ENCODE assay signal across 8 cellular contexts in genomic region chr7:100476903-100477870, GRCh38. TPM values are rescaled to one million over a fixed set of nuclear protein-coding genes. Genes with fewer than 3 reads are reported as not detected.
A peak's percentile ranks its signal among the peaks of the same experiment; 100 is the strongest.
DNase-seq lines count a peak whose midpoint lies in the region; ATAC-seq and TF ChIP-seq lines count a peak whose summit lies in the region.

No MANE protein-coding gene starts in this region.

- no peak overlapping the region for H3K9ac ChIP-seq in endodermal cell (ENCODE audit: extremely low read depth, low read length, poor library complexity, severe bottlenecking)

- H3K36me3 ChIP-seq in endodermal cell (ENCODE audit: control insufficient read depth, insufficient read depth, low read length), result peaks cover 7% of the 10 kb centered on the region

- DNase-seq in GM13977 (ENCODE audit: low spot score) (no peak), endodermal cell (peak; percentile 81), osteocyte (ENCODE audit: extremely low spot score, unreplicated experiment) (no peak), midbrain (lab: John Stamatoyannopoulos, UW) (no peak), left lobe of liver (ENCODE audit: low spot score) (no peak)

- H3K9me3 Mint-ChIP-seq in endodermal cell (no peaks in the 10 kb centered on the region), osteocyte (ENCODE audit: unreplicated experiment) (no peaks in the 10 kb centered on the region)

- H3K36me3 Mint-ChIP-seq in endodermal cell (ENCODE audit: low read depth) (peaks cover 13% of the 10 kb centered on the region), osteocyte (ENCODE audit: unreplicated experiment) (peaks cover 4% of the 10 kb centered on the region)

- TF ChIP-seq CTCF in GM13977 (IDR thresholded peaks at IDR 0.05; ENCODE audit: extremely low read depth, insufficient read depth, missing control alignments), result peak; percentile 64
- TF ChIP-seq CTCF in VCaP (conservative IDR thresholded peaks at IDR 0.05), result peak; percentile 45
- TF ChIP-seq CTCF in endodermal cell (conservative IDR thresholded peaks at IDR 0.05), result peak; percentile 61
- TF ChIP-seq CTCF in osteocyte (IDR thresholded peaks at IDR 0.05), result no peak

- H3K9me3 ChIP-seq in endodermal cell (ENCODE audit: control insufficient read depth, low read length), result no peaks in the 10 kb centered on the region

- H3K27ac Mint-ChIP-seq in endodermal cell (no peak overlapping the region), osteocyte (ENCODE audit: unreplicated experiment) (peak overlapping the region; percentile 47)

- H3K4me3 ChIP-seq in endodermal cell (ENCODE audit: low read length), result peak overlapping the region; percentile 88

- H3K27me3 ChIP-seq in endodermal cell (ENCODE audit: control insufficient read depth, insufficient read depth, low read length, poor library complexity, severe bottlenecking), result no peaks in the 10 kb centered on the region

- H3K4me3 Mint-ChIP-seq in endodermal cell (peak overlapping the region; percentile 76), osteocyte (ENCODE audit: unreplicated experiment) (peak overlapping the region; percentile 89)

- H3K4me1 ChIP-seq in endodermal cell (ENCODE audit: control insufficient read depth, insufficient read depth, low read length), result no peaks in the 10 kb centered on the region

- ATAC-seq in HG02798 (IDR thresholded peaks at IDR 0.05; ENCODE audit: poor library complexity, unreplicated experiment), result no peak
- ATAC-seq in left lobe of liver, result no peak
- ATAC-seq in GM21717 (IDR thresholded peaks at IDR 0.05; ENCODE audit: unreplicated experiment), result no peak

- H3K27me3 Mint-ChIP-seq in endodermal cell (ENCODE audit: insufficient read depth) (no peaks in the 10 kb centered on the region), osteocyte (ENCODE audit: unreplicated experiment) (no peaks in the 10 kb centered on the region)

- H3K27ac ChIP-seq in VCaP, result peak overlapping the region; percentile 97
- no peak overlapping the region for H3K27ac ChIP-seq in endodermal cell (ENCODE audit: low read depth, low read length)

- in situ Hi-C loops in GM13977 (cut with MboI; ENCODE audit: low pct_unique_long_range_greater_than_20kb, low sequenced_read_pairs, unreplicated experiment), result no loop called here

- H3K4me1 Mint-ChIP-seq in endodermal cell (peaks cover 11% of the 10 kb centered on the region), osteocyte (ENCODE audit: unreplicated experiment) (peaks cover 27% of the 10 kb centered on the region)

- WGBS in endodermal cell (ENCODE audit: insufficient coverage in 1 of 2, insufficient read length in 1 of 2), 2 experiments, result 78 to 89% methylated on average over 13 to 30 of the region's 30 CpGs

RNA-seq across cellular contexts. Expression of gene TSC22D4, which starts 1.8 kb away (rescaled TPM):
- total RNA-seq in endodermal cell (10 to 100 TPM; 30.9 to 35.2 TPM), osteocyte (46.8 and 46.9 TPM in 2 replicates), left lobe of liver (16.9 TPM)
- 23.5 TPM for polyA plus RNA-seq in endodermal cell (2013, experiment 1 of 2)
- polyA plus RNA-seq in endodermal cell (2013, experiment 2 of 2), result 25.1 TPM

RNA-seq across cellular contexts. Expression of gene NYAP1, which starts 6.5 kb away (rescaled TPM):
- total RNA-seq in endodermal cell (1 to 10 TPM; 7.9 to 9.3 TPM), osteocyte (0.89 and 0.99 TPM in 2 replicates), left lobe of liver (0.38 TPM)
- polyA plus RNA-seq in endodermal cell (2013, experiment 1 of 2), result 10.5 TPM
- polyA plus RNA-seq in endodermal cell (2013, experiment 2 of 2), result 11.1 TPM

RNA-seq across cellular contexts. Expression of gene SPACDR, which starts 13.1 kb away (rescaled TPM):
- 1 to 10 TPM; 1.3 to 1.5 TPM for total RNA-seq in endodermal cell
- 1.4 TPM for polyA plus RNA-seq in endodermal cell (2013, experiment 1 of 2)
- 0.83 TPM for polyA plus RNA-seq in endodermal cell (2013, experiment 2 of 2)
- total RNA-seq in osteocyte, result 0.46 TPM in 1 of 2 replicates, not detected in the other
- total RNA-seq in left lobe of liver, result not detected

RNA-seq across cellular contexts. Expression of gene PPP1R35, which starts 40.9 kb away (rescaled TPM):
- total RNA-seq in endodermal cell (10 to 100 TPM; 43.8 to 65.6 TPM), osteocyte (22.8 and 32.1 TPM in 2 replicates), left lobe of liver (13.8 TPM)
- polyA plus RNA-seq in endodermal cell (2013, experiment 1 of 2), result 46.4 TPM
- 47.1 TPM for polyA plus RNA-seq in endodermal cell (2013, experiment 2 of 2)

RNA-seq across cellular contexts. Expression of gene MEPCE, which starts 47.6 kb away (rescaled TPM):
- 10 to 100 TPM; 32.9 to 48.0 TPM for total RNA-seq in endodermal cell
- polyA plus RNA-seq in endodermal cell (2013, experiment 1 of 2), result 37.6 TPM
- 34.8 TPM for polyA plus RNA-seq in endodermal cell (2013, experiment 2 of 2)
- total RNA-seq in osteocyte, result 50.0 and 50.1 TPM in 2 replicates
- 23.1 TPM for total RNA-seq in left lobe of liver
